ENCODE assay signal across 1 cellular context in genomic region chr18:814300-815084, GRCh38.
TF ChIP-seq lines count a peak whose summit lies in the region.

No MANE protein-coding gene starts in this region.

TF ChIP-seq in H1, 55 proteins besides CTCF, POLR2A, EP300 and RAD21:
- no peak for TF ChIP-seq FOSL1 (IDR thresholded peaks at IDR 0.05; ENCODE audit: insufficient read depth, low read depth, low read length)
- no peak for TF ChIP-seq POLR2AphosphoS5 (IDR thresholded peaks at IDR 0.05; ENCODE audit: low read depth, low read length)
- no peak for TF ChIP-seq HDAC2 (IDR thresholded peaks at IDR 0.05; ENCODE audit: borderline replicate concordance in 1 of 2, low read depth in 2 of 2, low read length in 2 of 2)
- no peak for TF ChIP-seq ASH2L (IDR thresholded peaks at IDR 0.05; ENCODE audit: low read length)
- no peak for TF ChIP-seq ZNF274 (IDR thresholded peaks at IDR 0.05; ENCODE audit: borderline replicate concordance, extremely low read depth, low read length)
- TF ChIP-seq, protein P1, sequence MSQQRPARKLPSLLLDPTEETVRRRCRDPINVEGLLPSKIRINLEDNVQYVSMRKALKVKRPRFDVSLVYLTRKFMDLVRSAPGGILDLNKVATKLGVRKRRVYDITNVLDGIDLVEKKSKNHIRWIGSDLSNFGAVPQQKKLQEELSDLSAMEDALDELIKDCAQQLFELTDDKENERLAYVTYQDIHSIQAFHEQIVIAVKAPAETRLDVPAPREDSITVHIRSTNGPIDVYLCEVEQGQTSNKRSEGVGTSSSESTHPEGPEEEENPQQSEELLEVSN (IDR thresholded peaks at IDR 0.05): no peak
- no peak for TF ChIP-seq POU5F1 (IDR thresholded peaks at IDR 0.05; ENCODE audit: low read depth, low read length)
- no peak for TF ChIP-seq CBX8 (IDR thresholded peaks at IDR 0.05; ENCODE audit: borderline replicate concordance, low read depth, low read length)
- no peak for TF ChIP-seq SP2 (IDR thresholded peaks at IDR 0.05; ENCODE audit: low read length)
TF ChIP-seq in H1: peak in this region for 0.
